1 cellular context compared by ENCODE assay signal in genomic region chr20:3084986-3085360, GRCh38.
TF ChIP-seq lines count a peak whose summit lies in the region.

No MANE protein-coding gene starts in this region.

TF ChIP-seq in K562, 482 proteins besides CTCF, POLR2A, EP300 and RAD21:
- TF ChIP-seq ZNF133 (CRISPR knock-in tag; IDR thresholded peaks at IDR 0.05) (no peak), HDAC3 (IDR thresholded peaks at IDR 0.05; ENCODE audit: borderline replicate concordance, partially characterized antibody) (no peak), ZNF3 (CRISPR knock-in tag; IDR thresholded peaks at IDR 0.05) (no peak), DPF2 (IDR thresholded peaks at IDR 0.05) (0 out of 2 replicates have a peak, but pooled peaks have one; percentile 16), TCF3 (CRISPR knock-in tag; IDR thresholded peaks at IDR 0.05) (peak; percentile 65), CBFA2T2 (conservative IDR thresholded peaks at IDR 0.05) (peak; percentile 27), CLOCK (CRISPR knock-in tag; IDR thresholded peaks at IDR 0.05; ENCODE audit: borderline replicate concordance) (no peak), RBFOX2 (IDR thresholded peaks at IDR 0.05; ENCODE audit: low read depth, low read length) (no peak), CBFA2T3 (IDR thresholded peaks at IDR 0.05) (peak; percentile 64), GTF2E2 (tag; IDR thresholded peaks at IDR 0.05) (no peak), ZFP30 (CRISPR knock-in tag; IDR thresholded peaks at IDR 0.05; ENCODE audit: borderline replicate concordance) (no peak), U2AF1 (optimal IDR thresholded peaks at IDR 0.05; ENCODE audit: low read depth, low read length) (no peak), ARID1B (IDR thresholded peaks at IDR 0.05) (peak; percentile 55), SAFB (IDR thresholded peaks at IDR 0.05; ENCODE audit: borderline replicate concordance, low read depth, low read length) (no peak), ZFX (CRISPR knock-in tag; IDR thresholded peaks at IDR 0.05) (peak; percentile 8; the same call in 1 of the 2 replicates), HLTF (IDR thresholded peaks at IDR 0.05) (no peak), ZBTB7A (IDR thresholded peaks at IDR 0.05; ENCODE audit: borderline replicate concordance, control insufficient read depth, low read depth, low read length) (0 out of 2 replicates have a peak, but pooled peaks have one; percentile 10), FOXA3 (CRISPR knock-in tag; conservative IDR thresholded peaks at IDR 0.05 in 1 of 2, IDR thresholded peaks at IDR 0.05 in 1 of 2) (peak in 1 of 2 experiments; percentile 80; a peak in 1 of 4 replicates), TAL1 (IDR thresholded peaks at IDR 0.05) (peak; percentile 40; the same call in 1 of the 2 replicates), GATA2 (CRISPR knock-in tag; IDR thresholded peaks at IDR 0.05) (peak; percentile 52; the same call in 1 of the 2 replicates), FOXJ2 (tag; IDR thresholded peaks at IDR 0.05) (no peak), CREB3 (tag; conservative IDR thresholded peaks at IDR 0.05; ENCODE audit: low read depth) (no peak), PHB2 (IDR thresholded peaks at IDR 0.05; ENCODE audit: low read depth) (no peak), RBM14 (IDR thresholded peaks at IDR 0.05; ENCODE audit: borderline replicate concordance, insufficient read depth, low read depth, low read length) (no peak), ZNF512 (tag; IDR thresholded peaks at IDR 0.05) (no peak), ATF1 (CRISPR knock-in tag; IDR thresholded peaks at IDR 0.05) (no peak), ATF1 (tag; IDR thresholded peaks at IDR 0.05) (no peak), GMEB1 (CRISPR knock-in tag; IDR thresholded peaks at IDR 0.05) (no peak), GTF3C2 (IDR thresholded peaks at IDR 0.05; ENCODE audit: borderline replicate concordance, extremely low read depth, insufficient read length) (no peak), MTA2 (IDR thresholded peaks at IDR 0.05; ENCODE audit: low read depth) (peak; percentile 22; the same call in 1 of the 2 replicates), ILF3 (IDR thresholded peaks at IDR 0.05; ENCODE audit: borderline replicate concordance) (no peak)
